ENCODE assay signal across 4 cellular contexts in the genomic region with DNA sequence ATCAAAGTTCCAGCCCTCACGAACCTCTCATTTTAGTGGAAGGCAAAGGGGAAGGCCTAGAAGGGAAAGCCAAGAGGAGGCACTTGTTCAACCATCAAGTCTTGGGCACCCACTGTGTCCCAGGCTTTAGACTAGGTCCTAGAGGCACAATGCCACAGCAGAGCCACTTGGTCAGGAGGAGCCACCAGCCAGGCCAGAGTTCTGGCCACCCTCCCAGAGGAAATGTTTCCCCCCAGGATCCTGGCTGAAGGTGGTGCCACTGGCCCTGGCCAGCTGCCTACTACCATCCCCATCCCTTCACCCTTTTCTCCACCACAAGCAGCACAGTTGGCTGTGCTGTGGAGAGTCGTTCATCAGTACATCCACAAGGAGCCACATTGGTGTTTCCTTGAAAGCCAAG. TPM values are rescaled to one million over a fixed set of nuclear protein-coding genes. Genes with fewer than 3 reads are reported as not detected.
"Had no signal": no experiment of that assay in that cellular context is flagged by ENCODE, and none has a peak within 500 bp of the region (broad histone marks: within the 10 kb centered on the region; RNA-seq: fewer than 3 reads in every experiment).

No MANE protein-coding gene starts in this region.

- H3K4me3 ChIP-seq: GM12878 had no signal

- DNase-seq: GDM1, GF-D8 had no signal

- ATAC-seq: GM12878 had no signal

RNA-seq across cellular contexts. Expression of a gene that starts 34.3 kb away (rescaled TPM):
- total RNA-seq: G401 had no signal

RNA-seq across cellular contexts. Expression of a gene that starts 49.7 kb away (rescaled TPM):
- total RNA-seq: G401, GM12878 had no signal
